In genomic region chr19:35030257-35031071, GRCh38 we compare ENCODE assay signal across 8 cellular contexts. TPM values are rescaled to one million over a fixed set of nuclear protein-coding genes. Genes with fewer than 3 reads are reported as not detected.
DNase-seq lines count a peak whose midpoint lies in the region; ATAC-seq and TF ChIP-seq lines count a peak whose summit lies in the region.

Gene SCN1B, plus strand, starts transcription at chr19:35030470. Its CDS starts 351 bp downstream, at chr19:35030821.

- H3K27ac ChIP-seq in muscle layer of duodenum (ENCODE audit: low read length): no peak within 1 kb of the TSS

- no peak for TF ChIP-seq CTCF in GM10266 (IDR thresholded peaks at IDR 0.05; ENCODE audit: control insufficient read depth, insufficient read depth, low read depth, missing control alignments)
- TF ChIP-seq CTCF in epithelial cell of proximal tubule (conservative IDR thresholded peaks at IDR 0.05; ENCODE audit: low read depth, low read length): no peak

- H3K4me1 ChIP-seq in muscle layer of duodenum (ENCODE audit: control insufficient read depth in 1 of 2, insufficient read depth in 2 of 2, low read length in 2 of 2): peaks cover 0 to 9% of the 10 kb centered on the region in 2 donors

- DNase-seq in GM10266 (ENCODE audit: extremely low spot score) (peak; percentile 76), NCI-H2227 treated with DMSO at 0.1 percent for 48 hours (lab: John Stamatoyannopoulos, UW) (peak; percentile 80), activated T-cell treated with anti-CD3 and anti-CD28 coated beads for 48 hours (ENCODE audit: low read depth) (peak; percentile 77), epithelial cell of proximal tubule (ENCODE audit: low read depth) (no peak), cerebellar nuclear complex (lab: John Stamatoyannopoulos, UW) (no peak)
- peak; percentile 22 to 67 for DNase-seq in stimulated activated CD8-positive, alpha-beta memory T cell treated with anti-CD3 and anti-CD28 coated beads, Interleukin-7, amount 100 ng/mL, for 4 hours (ENCODE audit: low read depth in 2 of 2)

- ATAC-seq in HG02973 (IDR thresholded peaks at IDR 0.05; ENCODE audit: unreplicated experiment): no peak

- peaks cover 4 to 29% of the 10 kb centered on the region in 2 donors for H3K36me3 ChIP-seq in muscle layer of duodenum (ENCODE audit: control insufficient read depth in 1 of 2, insufficient read depth in 2 of 2, low read length in 2 of 2)

- H3K4me3 ChIP-seq in epithelial cell of proximal tubule (ENCODE audit: low read depth, low read length): peak within 1 kb of the TSS; percentile 64
- H3K4me3 ChIP-seq in muscle layer of duodenum (ENCODE audit: low read depth in 1 of 2, low read length in 2 of 2): peak within 1 kb of the TSS; percentile 38 to 68

- no peaks in the 10 kb centered on the region for H3K9me3 ChIP-seq in muscle layer of duodenum (ENCODE audit: control insufficient read depth in 1 of 2, low read length in 2 of 2)

- H3K27me3 ChIP-seq in muscle layer of duodenum (ENCODE audit: low read depth, low read length): no peaks in the 10 kb centered on the region

RNA-seq across cellular contexts. Expression of gene SCN1B, which starts in this region (rescaled TPM):
- 1.3 and 1.5 TPM in 2 replicates for total RNA-seq in epithelial cell of proximal tubule

Comparison
In these comparisons a context has a peak if more than half of its experiments do, and no peak if none do; other contexts are left out.
1. DNase-seq: peak in GM10266 (single experiment), NCI-H2227 treated with DMSO at 0.1 percent for 48 hours (single experiment), activated T-cell treated with anti-CD3 and anti-CD28 coated beads for 48 hours (single experiment) and stimulated activated CD8-positive, alpha-beta memory T cell treated with anti-CD3 and anti-CD28 coated beads, Interleukin-7, amount 100 ng/mL, for 4 hours (2 of 2); none in epithelial cell of proximal tubule (single experiment) and cerebellar nuclear complex (0 of 2).